ENCODE assay signal across 8 cellular contexts in the genomic region with DNA sequence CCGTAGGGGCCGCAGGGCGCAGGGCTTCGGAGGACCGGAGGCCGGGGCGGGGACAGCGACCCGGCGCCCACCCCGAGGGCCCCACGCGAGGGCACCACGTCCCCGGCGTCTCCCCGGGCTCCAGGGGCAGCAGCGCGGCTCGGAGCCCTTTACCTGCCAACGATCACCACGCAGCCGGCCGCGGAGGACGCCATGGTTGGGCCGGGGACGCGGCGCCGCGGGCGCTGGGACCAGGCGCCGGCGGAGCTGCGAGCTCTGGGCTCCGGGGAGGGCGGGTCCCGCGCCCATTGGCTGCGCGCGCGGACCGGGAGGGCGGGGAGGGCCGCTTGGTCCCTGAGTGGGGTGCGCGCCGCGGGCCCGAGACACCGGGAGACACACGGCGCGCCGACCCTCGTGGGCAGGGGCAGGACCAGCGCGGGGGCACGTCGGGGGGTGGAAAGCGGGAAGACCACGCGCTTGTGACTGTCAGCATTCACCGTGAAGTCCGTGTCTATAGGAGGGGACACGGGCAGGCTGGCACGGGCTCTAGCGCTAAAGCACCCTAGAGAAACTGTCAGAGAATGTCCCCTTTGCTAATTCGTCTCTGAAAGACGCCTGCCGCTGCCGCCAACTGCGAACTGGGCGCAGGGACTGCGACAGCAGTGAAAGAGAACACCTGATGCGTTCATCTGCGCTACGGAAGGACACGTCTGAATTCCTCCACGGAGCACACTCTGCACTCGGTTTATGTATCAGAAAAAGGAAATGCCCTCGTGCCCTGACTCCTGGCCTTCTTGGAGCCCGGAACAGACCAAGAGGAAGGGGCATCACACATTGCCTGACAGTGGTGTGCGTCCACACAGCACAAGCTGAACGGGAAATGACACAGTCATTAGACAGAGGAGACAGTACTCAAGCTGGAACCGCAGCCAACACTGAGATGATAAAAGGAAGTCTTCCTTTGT. TPM values are rescaled to one million over a fixed set of nuclear protein-coding genes. Genes with fewer than 3 reads are reported as not detected.
DNase-seq lines count a peak whose midpoint lies in the region; ATAC-seq and TF ChIP-seq lines count a peak whose summit lies in the region.

A gene with protein sequence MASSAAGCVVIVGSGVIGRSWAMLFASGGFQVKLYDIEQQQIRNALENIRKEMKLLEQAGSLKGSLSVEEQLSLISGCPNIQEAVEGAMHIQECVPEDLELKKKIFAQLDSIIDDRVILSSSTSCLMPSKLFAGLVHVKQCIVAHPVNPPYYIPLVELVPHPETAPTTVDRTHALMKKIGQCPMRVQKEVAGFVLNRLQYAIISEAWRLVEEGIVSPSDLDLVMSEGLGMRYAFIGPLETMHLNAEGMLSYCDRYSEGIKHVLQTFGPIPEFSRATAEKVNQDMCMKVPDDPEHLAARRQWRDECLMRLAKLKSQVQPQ (minus strand): TSS at position 257 of the 944 bp plus-strand sequence. CDS start 63 bp downstream, at position 194.

- peak; percentile 46 to 53 for DNase-seq in NCI-H2081 (lab: John Stamatoyannopoulos, UW)
- no peak for DNase-seq in NCI-H2081 treated with DMSO at 0.1 percent for 48 hours (lab: John Stamatoyannopoulos, UW)
- DNase-seq in NCI-H226 = peak; percentile 29
- peak; percentile 75 for DNase-seq in activated CD4-positive, CD25-positive, alpha-beta regulatory T cell treated with anti-CD3 and anti-CD28 coated beads, Interleukin-2, amount 50 U/mL, for 72 hours
- peak; percentile 61 for DNase-seq in cerebellar cortex (ENCODE audit: low spot score)
- DNase-seq in kidney epithelial cell (ENCODE audit: low read depth) = no peak
- peak; percentile 80 for DNase-seq in stimulated activated CD4-positive, alpha-beta T cell treated with anti-CD3 and anti-CD28 coated beads, Interleukin-15, amount 100 ng/mL, for 24 hours

- H3K36me3 ChIP-seq in kidney epithelial cell (ENCODE audit: control insufficient read depth, insufficient read depth, low read length) = no peaks in the 10 kb centered on the region

- peak within 1 kb of the TSS; percentile 56 for H3K4me3 ChIP-seq in kidney epithelial cell (ENCODE audit: low read depth, low read length)

- TF ChIP-seq CTCF in kidney epithelial cell (IDR thresholded peaks at IDR 0.05; ENCODE audit: insufficient read depth, low read length, poor library complexity, severe bottlenecking) = no peak

- H3K27me3 ChIP-seq in kidney epithelial cell (ENCODE audit: control insufficient read depth, insufficient read depth, low read length) = no peaks in the 10 kb centered on the region

- peak; percentile 83 for ATAC-seq in HG03045 (IDR thresholded peaks at IDR 0.05; ENCODE audit: unreplicated experiment)

RNA-seq across cellular contexts. Expression of the gene that starts here (rescaled TPM):
- 33.2 and 36.4 TPM in 2 replicates for total RNA-seq in kidney epithelial cell

Comparison
In these comparisons a context has a peak if more than half of its experiments do, and no peak if none do; other contexts are left out.
1. DNase-seq: peak in NCI-H2081 (2 of 2), NCI-H226 (single experiment), activated CD4-positive, CD25-positive, alpha-beta regulatory T cell treated with anti-CD3 and anti-CD28 coated beads, Interleukin-2, amount 50 U/mL, for 72 hours (single experiment), cerebellar cortex (single experiment) and stimulated activated CD4-positive, alpha-beta T cell treated with anti-CD3 and anti-CD28 coated beads, Interleukin-15, amount 100 ng/mL, for 24 hours (single experiment); none in NCI-H2081 treated with DMSO at 0.1 percent for 48 hours (single experiment) and kidney epithelial cell (single experiment).